In the genomic region with DNA sequence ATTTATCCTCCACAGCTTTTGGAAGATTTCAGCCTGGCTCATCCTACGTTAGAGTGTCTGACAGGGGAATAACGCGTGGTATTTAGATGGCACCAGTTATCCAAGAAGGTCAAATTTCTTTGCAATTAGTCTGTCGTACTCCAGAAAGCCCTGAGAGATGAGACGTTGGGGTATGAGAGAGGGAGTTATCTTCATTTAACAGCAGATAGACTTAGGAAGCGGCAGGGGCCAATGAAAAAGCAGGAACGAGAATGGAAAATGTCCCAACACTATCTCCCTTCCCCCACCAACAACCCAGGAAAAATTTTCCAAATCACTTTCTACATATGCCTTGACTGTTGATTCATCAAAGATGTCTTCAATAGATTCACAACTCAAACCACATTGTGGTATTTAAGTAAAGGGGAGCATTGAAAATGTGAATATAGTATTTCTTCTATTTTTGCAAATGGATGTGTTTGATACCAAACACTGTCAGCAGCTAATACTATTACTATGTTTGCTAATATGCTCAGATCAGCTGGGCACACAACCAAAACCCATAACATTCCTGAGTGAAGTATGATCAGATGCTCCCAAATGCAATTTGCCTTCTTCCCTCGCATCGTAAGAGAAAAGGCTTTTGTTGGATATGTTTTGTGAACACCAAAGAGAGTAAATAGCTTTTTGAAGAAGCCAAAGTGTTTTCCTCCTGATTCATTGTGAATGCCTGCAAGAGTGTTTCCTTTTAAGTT, we compare ENCODE assay signal across 24 cellular contexts. TPM values are rescaled to one million over a fixed set of nuclear protein-coding genes. Genes with fewer than 3 reads are reported as not detected.
A peak's percentile ranks its signal among the peaks of the same experiment; 100 is the strongest.
DNase-seq lines count a peak whose midpoint lies in the region; ATAC-seq and TF ChIP-seq lines count a peak whose summit lies in the region.
"Had no signal": no experiment of that assay in that cellular context is flagged by ENCODE, and none has a peak within 500 bp of the region (broad histone marks: within the 10 kb centered on the region; RNA-seq: fewer than 3 reads in every experiment).

No MANE protein-coding gene starts in this region.

- TF ChIP-seq RAD21 in SK-N-SH (IDR thresholded peaks at IDR 0.05; ENCODE audit: low read length) = no peak

- CTCF ChIA-PET in SK-N-SH (lab: Yijun Ruan, JAX) = interaction anchor here (1.0 kb wide), 1 partner anchor 12 kb away, joined by 3 read pairs; no protein-coding TSS in a partner anchor

- H3K4me3 ChIP-seq in SK-N-SH (ENCODE audit: low read depth in 2 of 2, low read length in 1 of 2) = peak overlapping the region in 1 of 2 experiments; percentile 6; a peak in 1 of 4 replicates
- H3K4me3 ChIP-seq in fibroblast of villous mesenchyme (ENCODE audit: low read depth, low read length) = no peak overlapping the region
- H3K4me3 ChIP-seq: GM23338, PC-9, prostate gland, testis had no signal

- peak overlapping the region; percentile 73 to 80; a peak in 3 of 4 replicates for H3K27ac ChIP-seq in SK-N-SH (ENCODE audit: low read depth in 2 of 2, low read length in 1 of 2)
- H3K27ac ChIP-seq: 22Rv1, PC-9, prostate gland, testis had no signal

- H3K79me2 ChIP-seq in SK-N-SH (ENCODE audit: insufficient read depth) = no peaks in the 10 kb centered on the region

- peak overlapping the region; percentile 22; the same call in 1 of the 2 replicates for H3K9ac ChIP-seq in SK-N-SH

- peaks cover 47% of the 10 kb centered on the region for H3F3A ChIP-seq in SK-N-SH (replicated peaks; ENCODE audit: insufficient read depth)

- DNase-seq in DMS79 treated with DMSO at 0.1 percent for 48 hours (lab: John Stamatoyannopoulos, UW) = peak; percentile 11
- DNase-seq in DMS79 (lab: John Stamatoyannopoulos, UW) = no peak
- DNase-seq in SK-N-SH = no peak
- peak; percentile 80 for DNase-seq in fibroblast of villous mesenchyme (ENCODE audit: low read depth)
- no peak for DNase-seq in DMS 273 (lab: John Stamatoyannopoulos, UW; ENCODE audit: unreplicated experiment)
- no peak for DNase-seq in hepatic stellate cell (ENCODE audit: low spot score)
- DNase-seq in NCI-H446 (lab: John Stamatoyannopoulos, UW) = no peak
- DNase-seq: activated naive CD8-positive, alpha-beta T cell treated with anti-CD3 and anti-CD28 coated beads, Interleukin-2, amount 10 ng/mL, durations not matched to agents 7 days and 5 days; islet precursor cell; mammary epithelial cell; natural killer cell; NCI-H2081 treated with DMSO at 0.1 percent for 48 hours; NCI-H526 treated with DMSO at 0.1 percent for 48 hours; PC-9; T-helper 9 cell; testis had no signal

- POLR2A ChIA-PET in SK-N-SH (lab: Yijun Ruan, JAX) = no interaction called here

- H3K4me2 ChIP-seq in SK-N-SH = peak overlapping the region; percentile 45; the same call in 1 of the 2 replicates
- H3K4me2 ChIP-seq: GM23338, PC-9 had no signal

- TF ChIP-seq EP300 in SK-N-SH (IDR thresholded peaks at IDR 0.05; ENCODE audit: borderline replicate concordance in 1 of 2, low read depth in 1 of 2, low read length in 1 of 2) = peak in 1 of 2 experiments; percentile 40; a peak in 1 of 4 replicates

- H4K20me1 ChIP-seq in SK-N-SH (ENCODE audit: insufficient read depth) = no peaks in the 10 kb centered on the region

- ATAC-seq in HG03432 (IDR thresholded peaks at IDR 0.05; ENCODE audit: unreplicated experiment) = no peak
- ATAC-seq: activated CD4-positive, CD25-positive, alpha-beta regulatory T cell treated with anti-CD3 and anti-CD28 coated beads, Interleukin-2, amount 50 U/mL, for 24 hours; activated T-helper 17 cell treated with anti-CD3 and anti-CD28 coated beads, Interleukin-2, amount 50 U/mL, for 72 hours; GM23338; natural killer cell had no signal

- H2AFZ ChIP-seq in SK-N-SH (ENCODE audit: low read depth) = peak overlapping the region; percentile 37; the same call in 1 of the 2 replicates
- H2AFZ ChIP-seq: GM23338, PC-9 had no signal

- no peaks in the 10 kb centered on the region for H3K9me3 ChIP-seq in SK-N-SH
- H3K9me3 ChIP-seq: prostate gland, testis had no signal

- no peaks in the 10 kb centered on the region for H3K27me3 ChIP-seq in SK-N-SH (ENCODE audit: insufficient read depth)
- H3K27me3 ChIP-seq: testis had no signal

- peaks cover 0 to 22% of the 10 kb centered on the region in 2 experiments; a peak in 3 of 4 replicates for H3K4me1 ChIP-seq in SK-N-SH (ENCODE audit: control insufficient read depth in 1 of 2, insufficient read depth in 2 of 2, low read depth in 1 of 2, low read length in 1 of 2)
- H3K4me1 ChIP-seq: prostate gland, testis had no signal

- H3K36me3 ChIP-seq in SK-N-SH (replicated peaks in 1 of 2; ENCODE audit: control insufficient read depth in 1 of 2, insufficient read depth in 2 of 2, low read length in 1 of 2) = no peaks in the 10 kb centered on the region
- H3K36me3 ChIP-seq: prostate gland had no signal

- TF ChIP-seq CTCF in SK-N-SH (IDR thresholded peaks at IDR 0.05) (no peak), fibroblast of villous mesenchyme (IDR thresholded peaks at IDR 0.05; ENCODE audit: insufficient read depth, low read depth, low read length) (no peak)

- WGBS in SK-N-SH (ENCODE audit: low lambda C conversion rate) = 65% methylated on average over 9 of the region's 9 CpGs

- H3K9me2 ChIP-seq in SK-N-SH = no peaks in the 10 kb centered on the region

TF ChIP-seq in SK-N-SH, 30 proteins besides CTCF, POLR2A, EP300 and RAD21:
- TF ChIP-seq, protein P1, sequence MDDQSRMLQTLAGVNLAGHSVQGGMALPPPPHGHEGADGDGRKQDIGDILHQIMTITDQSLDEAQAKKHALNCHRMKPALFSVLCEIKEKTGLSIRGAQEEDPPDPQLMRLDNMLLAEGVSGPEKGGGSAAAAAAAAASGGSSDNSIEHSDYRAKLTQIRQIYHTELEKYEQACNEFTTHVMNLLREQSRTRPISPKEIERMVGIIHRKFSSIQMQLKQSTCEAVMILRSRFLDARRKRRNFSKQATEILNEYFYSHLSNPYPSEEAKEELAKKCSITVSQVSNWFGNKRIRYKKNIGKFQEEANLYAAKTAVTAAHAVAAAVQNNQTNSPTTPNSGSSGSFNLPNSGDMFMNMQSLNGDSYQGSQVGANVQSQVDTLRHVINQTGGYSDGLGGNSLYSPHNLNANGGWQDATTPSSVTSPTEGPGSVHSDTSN (IDR thresholded peaks at IDR 0.05) = peak; percentile 87
- peak; percentile 68 for TF ChIP-seq TEAD4 (IDR thresholded peaks at IDR 0.05; ENCODE audit: borderline replicate concordance, insufficient read depth)
- TF ChIP-seq, protein P2, sequence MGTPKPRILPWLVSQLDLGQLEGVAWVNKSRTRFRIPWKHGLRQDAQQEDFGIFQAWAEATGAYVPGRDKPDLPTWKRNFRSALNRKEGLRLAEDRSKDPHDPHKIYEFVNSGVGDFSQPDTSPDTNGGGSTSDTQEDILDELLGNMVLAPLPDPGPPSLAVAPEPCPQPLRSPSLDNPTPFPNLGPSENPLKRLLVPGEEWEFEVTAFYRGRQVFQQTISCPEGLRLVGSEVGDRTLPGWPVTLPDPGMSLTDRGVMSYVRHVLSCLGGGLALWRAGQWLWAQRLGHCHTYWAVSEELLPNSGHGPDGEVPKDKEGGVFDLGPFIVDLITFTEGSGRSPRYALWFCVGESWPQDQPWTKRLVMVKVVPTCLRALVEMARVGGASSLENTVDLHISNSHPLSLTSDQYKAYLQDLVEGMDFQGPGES (IDR thresholded peaks at IDR 0.05; ENCODE audit: low read depth, low read length) = no peak
- TF ChIP-seq, protein P3, sequence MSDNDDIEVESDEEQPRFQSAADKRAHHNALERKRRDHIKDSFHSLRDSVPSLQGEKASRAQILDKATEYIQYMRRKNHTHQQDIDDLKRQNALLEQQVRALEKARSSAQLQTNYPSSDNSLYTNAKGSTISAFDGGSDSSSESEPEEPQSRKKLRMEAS (IDR thresholded peaks at IDR 0.05; ENCODE audit: low read depth) = 0 out of 2 replicates have a peak, but pooled peaks have one; percentile 11
- TF ChIP-seq FOSL2 (IDR thresholded peaks at IDR 0.05; ENCODE audit: borderline replicate concordance, low read depth) = no peak
- peak; percentile 76; the same call in 1 of the 2 replicates for TF ChIP-seq NFIC (IDR thresholded peaks at IDR 0.05; ENCODE audit: borderline replicate concordance)
- TF ChIP-seq TCF12 (IDR thresholded peaks at IDR 0.05) = peak; percentile 77; the same call in 1 of the 2 replicates

RNA-seq across cellular contexts. Expression of a gene that starts 13.3 kb away (rescaled TPM):
- polyA plus RNA-seq in SK-N-SH (2012; rRNA removed) = 23.9 and 46.4 TPM in 2 replicates
- polyA plus RNA-seq in SK-N-SH (2012; cell fraction: cytosol; rRNA removed) = 44.0 and 44.4 TPM in 2 replicates
- polyA plus RNA-seq in SK-N-SH (2012; cell fraction: nucleus; rRNA removed) = 9.8 and 32.2 TPM in 2 replicates
- 527 and 613 TPM in 2 replicates for total RNA-seq in fibroblast of villous mesenchyme
- total RNA-seq: activated naive CD8-positive, alpha-beta T cell treated with anti-CD3 and anti-CD28 coated beads, Interleukin-2, amount 10 ng/mL, durations not matched to agents 7 days and 5 days; activated T-helper 17 cell treated with anti-CD3 and anti-CD28 coated beads, Interleukin-2, amount 50 U/mL, for 72 hours; natural killer cell had no signal
- polyA plus RNA-seq: CD14-positive monocyte, IgD-negative memory B cell had no signal

Comparison
In these comparisons a context has a peak if more than half of its experiments do, and no peak if none do; other contexts are left out.
1. DNase-seq: peak in DMS79 treated with DMSO at 0.1 percent for 48 hours (single experiment) and fibroblast of villous mesenchyme (single experiment); none in DMS79 (single experiment), SK-N-SH (single experiment), DMS 273 (single experiment), hepatic stellate cell (single experiment) and NCI-H446 (0 of 2).